ENCODE assay signal across 1 cellular context in the genomic region with DNA sequence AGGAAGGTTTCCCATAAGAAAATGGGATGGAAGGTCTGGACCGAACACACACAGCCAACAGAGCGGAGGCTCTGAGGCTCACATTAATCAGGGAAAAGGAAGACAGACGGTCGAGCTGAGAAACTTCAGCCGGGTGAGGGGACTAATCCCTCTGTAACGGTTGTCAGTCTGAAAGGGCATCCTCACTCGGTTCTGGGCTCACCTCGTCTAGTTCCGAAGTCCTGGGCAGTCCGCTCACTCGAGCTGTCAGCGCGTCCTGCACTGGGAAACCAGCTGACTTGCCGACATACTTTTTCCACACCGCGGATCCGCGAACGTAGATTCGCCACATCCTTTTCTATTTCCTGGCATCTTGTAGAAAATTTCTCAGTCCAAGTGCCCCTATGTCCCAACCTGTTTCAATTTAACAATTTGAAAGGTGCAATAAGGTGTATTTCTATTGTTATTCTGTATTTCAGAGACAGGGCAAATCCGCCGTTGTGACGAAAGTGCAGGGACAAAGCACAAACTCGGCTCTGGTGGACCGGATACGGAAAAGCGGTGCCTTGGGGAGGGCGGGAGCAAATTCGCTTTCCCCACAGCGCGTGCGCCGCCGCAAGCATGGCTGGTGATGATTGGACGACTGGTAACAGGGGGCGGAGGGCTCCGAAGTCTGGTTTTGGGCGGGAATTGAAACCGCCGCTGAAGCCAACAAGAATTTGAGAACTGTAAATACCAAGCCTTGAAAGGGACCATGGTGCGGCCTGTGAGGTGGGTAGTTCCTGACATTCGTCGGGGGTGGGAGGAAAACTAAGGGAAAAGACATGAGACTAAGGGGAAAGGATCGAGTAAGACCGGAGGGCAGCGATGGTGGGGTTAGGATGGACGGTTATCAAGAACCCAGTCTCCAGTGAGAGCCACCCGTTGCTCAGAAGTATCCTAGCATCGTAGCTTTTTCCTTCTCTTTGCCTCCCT.
A peak's percentile ranks its signal among the peaks of the same experiment; 100 is the strongest.
TF ChIP-seq lines count a peak whose summit lies in the region.

TSS of gene RAD51AP1 (plus strand) at position 684 of the 954 bp plus-strand sequence. CDS start at position 734, 50 bp downstream.

TF ChIP-seq in K562, 482 proteins besides CTCF, POLR2A, EP300 and RAD21 (continued from another document and continues in another):
- TF ChIP-seq, protein P1, sequence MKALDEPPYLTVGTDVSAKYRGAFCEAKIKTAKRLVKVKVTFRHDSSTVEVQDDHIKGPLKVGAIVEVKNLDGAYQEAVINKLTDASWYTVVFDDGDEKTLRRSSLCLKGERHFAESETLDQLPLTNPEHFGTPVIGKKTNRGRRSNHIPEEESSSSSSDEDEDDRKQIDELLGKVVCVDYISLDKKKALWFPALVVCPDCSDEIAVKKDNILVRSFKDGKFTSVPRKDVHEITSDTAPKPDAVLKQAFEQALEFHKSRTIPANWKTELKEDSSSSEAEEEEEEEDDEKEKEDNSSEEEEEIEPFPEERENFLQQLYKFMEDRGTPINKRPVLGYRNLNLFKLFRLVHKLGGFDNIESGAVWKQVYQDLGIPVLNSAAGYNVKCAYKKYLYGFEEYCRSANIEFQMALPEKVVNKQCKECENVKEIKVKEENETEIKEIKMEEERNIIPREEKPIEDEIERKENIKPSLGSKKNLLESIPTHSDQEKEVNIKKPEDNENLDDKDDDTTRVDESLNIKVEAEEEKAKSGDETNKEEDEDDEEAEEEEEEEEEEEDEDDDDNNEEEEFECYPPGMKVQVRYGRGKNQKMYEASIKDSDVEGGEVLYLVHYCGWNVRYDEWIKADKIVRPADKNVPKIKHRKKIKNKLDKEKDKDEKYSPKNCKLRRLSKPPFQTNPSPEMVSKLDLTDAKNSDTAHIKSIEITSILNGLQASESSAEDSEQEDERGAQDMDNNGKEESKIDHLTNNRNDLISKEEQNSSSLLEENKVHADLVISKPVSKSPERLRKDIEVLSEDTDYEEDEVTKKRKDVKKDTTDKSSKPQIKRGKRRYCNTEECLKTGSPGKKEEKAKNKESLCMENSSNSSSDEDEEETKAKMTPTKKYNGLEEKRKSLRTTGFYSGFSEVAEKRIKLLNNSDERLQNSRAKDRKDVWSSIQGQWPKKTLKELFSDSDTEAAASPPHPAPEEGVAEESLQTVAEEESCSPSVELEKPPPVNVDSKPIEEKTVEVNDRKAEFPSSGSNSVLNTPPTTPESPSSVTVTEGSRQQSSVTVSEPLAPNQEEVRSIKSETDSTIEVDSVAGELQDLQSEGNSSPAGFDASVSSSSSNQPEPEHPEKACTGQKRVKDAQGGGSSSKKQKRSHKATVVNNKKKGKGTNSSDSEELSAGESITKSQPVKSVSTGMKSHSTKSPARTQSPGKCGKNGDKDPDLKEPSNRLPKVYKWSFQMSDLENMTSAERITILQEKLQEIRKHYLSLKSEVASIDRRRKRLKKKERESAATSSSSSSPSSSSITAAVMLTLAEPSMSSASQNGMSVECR (CRISPR knock-in tag; IDR thresholded peaks at IDR 0.05): peak; percentile 89
- TF ChIP-seq FOXJ3 (CRISPR knock-in tag; IDR thresholded peaks at IDR 0.05): no peak
- TF ChIP-seq ELF2 (CRISPR knock-in tag; IDR thresholded peaks at IDR 0.05): peak; percentile 79
- TF ChIP-seq MCM5 (IDR thresholded peaks at IDR 0.05; ENCODE audit: low read depth): no peak
- TF ChIP-seq RBM14 (IDR thresholded peaks at IDR 0.05; ENCODE audit: borderline replicate concordance, insufficient read depth, low read depth, low read length): no peak
- TF ChIP-seq RFX7 (CRISPR knock-in tag; IDR thresholded peaks at IDR 0.05): no peak
- peak; percentile 60 for TF ChIP-seq POLR2G (IDR thresholded peaks at IDR 0.05; ENCODE audit: low read depth, low read length)
- 0 out of 2 replicates have a peak, but pooled peaks have one; percentile 42 for TF ChIP-seq ETV5 (CRISPR knock-in tag; IDR thresholded peaks at IDR 0.05; ENCODE audit: low read depth)
- no peak for TF ChIP-seq CREB1 (IDR thresholded peaks at IDR 0.05)
- peak; percentile 54 for TF ChIP-seq CREB1 (CRISPR knock-in tag; IDR thresholded peaks at IDR 0.05)
- TF ChIP-seq LCOR (CRISPR knock-in tag; IDR thresholded peaks at IDR 0.05): peak; percentile 29; the same call in 1 of the 2 replicates
- TF ChIP-seq SNRNP70 (optimal IDR thresholded peaks at IDR 0.05; ENCODE audit: low read depth, low read length): no peak
- no peak for TF ChIP-seq CREB5 (CRISPR knock-in tag; IDR thresholded peaks at IDR 0.05)
- TF ChIP-seq HNRNPL (IDR thresholded peaks at IDR 0.05; ENCODE audit: low read depth, low read length): no peak
- TF ChIP-seq ELF1 (tag; IDR thresholded peaks at IDR 0.05): peak; percentile 83
- peak; percentile 45 for TF ChIP-seq MEIS2 (IDR thresholded peaks at IDR 0.05; ENCODE audit: partially characterized antibody)
- no peak for TF ChIP-seq FOXP1 (CRISPR knock-in tag; IDR thresholded peaks at IDR 0.05)
- TF ChIP-seq, protein P2, sequence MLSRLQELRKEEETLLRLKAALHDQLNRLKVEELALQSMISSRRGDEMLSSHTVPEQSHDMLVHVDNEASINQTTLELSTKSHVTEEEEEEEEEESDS (CRISPR knock-in tag; IDR thresholded peaks at IDR 0.05): no peak
- no peak for TF ChIP-seq ZNF239 (CRISPR knock-in tag; IDR thresholded peaks at IDR 0.05)
- TF ChIP-seq TEAD1 (CRISPR knock-in tag; IDR thresholded peaks at IDR 0.05): 0 out of 4 replicates have a peak, but pooled peaks of 1 of the 2 experiments have one; percentile 51
- peak in 1 of 2 experiments; percentile 29; a peak in 1 of 4 replicates for TF ChIP-seq MAZ (CRISPR knock-in tag; conservative IDR thresholded peaks at IDR 0.05 in 1 of 2, IDR thresholded peaks at IDR 0.05 in 1 of 2)
- TF ChIP-seq IFI16 (CRISPR knock-in tag; IDR thresholded peaks at IDR 0.05): no peak
- peak; percentile 92 for TF ChIP-seq SIN3B (IDR thresholded peaks at IDR 0.05; ENCODE audit: low read depth)
- TF ChIP-seq HDGF (IDR thresholded peaks at IDR 0.05): no peak
- no peak for TF ChIP-seq BCOR (IDR thresholded peaks at IDR 0.05)
- TF ChIP-seq RBM25 (IDR thresholded peaks at IDR 0.05; ENCODE audit: low read depth, low read length, severe bottlenecking): no peak
- peak; percentile 78 for TF ChIP-seq MYBL2 (IDR thresholded peaks at IDR 0.05; ENCODE audit: low read depth)
- no peak for TF ChIP-seq MYBL2 (CRISPR knock-in tag; IDR thresholded peaks at IDR 0.05; ENCODE audit: borderline replicate concordance)
- TF ChIP-seq MAX (CRISPR knock-in tag; IDR thresholded peaks at IDR 0.05): peak; percentile 82
- TF ChIP-seq SAP30 (IDR thresholded peaks at IDR 0.05; ENCODE audit: borderline replicate concordance, insufficient read depth, low read depth, low read length, poor library complexity, severe bottlenecking): peak; percentile 87
- no peak for TF ChIP-seq HIVEP1 (CRISPR knock-in tag; IDR thresholded peaks at IDR 0.05)
- TF ChIP-seq ZKSCAN3 (CRISPR knock-in tag; IDR thresholded peaks at IDR 0.05): no peak
- TF ChIP-seq CREM (IDR thresholded peaks at IDR 0.05; ENCODE audit: low read depth): peak; percentile 40
- no peak for TF ChIP-seq SLC30A9 (CRISPR knock-in tag; IDR thresholded peaks at IDR 0.05)
- TF ChIP-seq PHF20 (IDR thresholded peaks at IDR 0.05; ENCODE audit: partially characterized antibody): peak; percentile 96
- peak; percentile 99 for TF ChIP-seq C11orf30 (IDR thresholded peaks at IDR 0.05; ENCODE audit: low read depth)
- TF ChIP-seq, protein P3, sequence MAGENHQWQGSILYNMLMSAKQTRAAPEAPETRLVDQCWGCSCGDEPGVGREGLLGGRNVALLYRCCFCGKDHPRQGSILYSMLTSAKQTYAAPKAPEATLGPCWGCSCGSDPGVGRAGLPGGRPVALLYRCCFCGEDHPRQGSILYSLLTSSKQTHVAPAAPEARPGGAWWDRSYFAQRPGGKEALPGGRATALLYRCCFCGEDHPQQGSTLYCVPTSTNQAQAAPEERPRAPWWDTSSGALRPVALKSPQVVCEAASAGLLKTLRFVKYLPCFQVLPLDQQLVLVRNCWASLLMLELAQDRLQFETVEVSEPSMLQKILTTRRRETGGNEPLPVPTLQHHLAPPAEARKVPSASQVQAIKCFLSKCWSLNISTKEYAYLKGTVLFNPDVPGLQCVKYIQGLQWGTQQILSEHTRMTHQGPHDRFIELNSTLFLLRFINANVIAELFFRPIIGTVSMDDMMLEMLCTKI (IDR thresholded peaks at IDR 0.05; ENCODE audit: partially characterized antibody): no peak
- peak; percentile 30; the same call in 1 of the 2 replicates for TF ChIP-seq VEZF1 (CRISPR knock-in tag; IDR thresholded peaks at IDR 0.05)
- TF ChIP-seq, protein P4, sequence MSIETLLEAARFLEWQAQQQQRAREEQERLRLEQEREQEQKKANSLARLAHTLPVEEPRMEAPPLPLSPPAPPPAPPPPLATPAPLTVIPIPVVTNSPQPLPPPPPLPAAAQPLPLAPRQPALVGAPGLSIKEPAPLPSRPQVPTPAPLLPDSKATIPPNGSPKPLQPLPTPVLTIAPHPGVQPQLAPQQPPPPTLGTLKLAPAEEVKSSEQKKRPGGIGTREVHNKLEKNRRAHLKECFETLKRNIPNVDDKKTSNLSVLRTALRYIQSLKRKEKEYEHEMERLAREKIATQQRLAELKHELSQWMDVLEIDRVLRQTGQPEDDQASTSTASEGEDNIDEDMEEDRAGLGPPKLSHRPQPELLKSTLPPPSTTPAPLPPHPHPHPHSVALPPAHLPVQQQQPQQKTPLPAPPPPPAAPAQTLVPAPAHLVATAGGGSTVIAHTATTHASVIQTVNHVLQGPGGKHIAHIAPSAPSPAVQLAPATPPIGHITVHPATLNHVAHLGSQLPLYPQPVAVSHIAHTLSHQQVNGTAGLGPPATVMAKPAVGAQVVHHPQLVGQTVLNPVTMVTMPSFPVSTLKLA (conservative IDR thresholded peaks at IDR 0.05): peak; percentile 89 to 96
- TF ChIP-seq ELK1 (CRISPR knock-in tag; IDR thresholded peaks at IDR 0.05): no peak
- TF ChIP-seq, protein P5, sequence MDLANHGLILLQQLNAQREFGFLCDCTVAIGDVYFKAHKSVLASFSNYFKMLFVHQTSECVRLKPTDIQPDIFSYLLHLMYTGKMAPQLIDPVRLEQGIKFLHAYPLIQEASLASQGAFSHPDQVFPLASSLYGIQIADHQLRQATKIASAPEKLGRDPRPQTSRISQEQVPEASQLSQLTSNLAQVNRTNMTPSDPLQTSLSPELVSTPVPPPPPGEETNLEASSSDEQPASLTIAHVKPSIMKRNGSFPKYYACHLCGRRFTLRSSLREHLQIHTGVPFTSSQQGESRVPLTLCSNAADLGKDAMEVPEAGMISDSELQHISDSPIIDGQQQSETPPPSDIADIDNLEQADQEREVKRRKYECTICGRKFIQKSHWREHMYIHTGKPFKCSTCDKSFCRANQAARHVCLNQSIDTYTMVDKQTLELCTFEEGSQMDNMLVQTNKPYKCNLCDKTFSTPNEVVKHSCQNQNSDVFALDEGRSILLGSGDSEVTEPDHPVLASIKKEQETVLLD (IDR thresholded peaks at IDR 0.05): no peak; the same call in 1 of the 2 replicates
- TF ChIP-seq ZBTB8A (IDR thresholded peaks at IDR 0.05; ENCODE audit: partially characterized antibody): no peak
- TF ChIP-seq BHLHE40 (IDR thresholded peaks at IDR 0.05; ENCODE audit: low read length): no peak
- TF ChIP-seq ZZZ3 (IDR thresholded peaks at IDR 0.05): peak; percentile 89
